In genomic region chr11:104956528-104956927, GRCh38 we compare ENCODE assay signal across 2 cellular contexts.
A peak's percentile ranks its signal among the peaks of the same experiment; 100 is the strongest.
TF ChIP-seq lines count a peak whose summit lies in the region.

No MANE protein-coding gene starts in this region.

TF ChIP-seq in HepG2, 621 proteins besides CTCF, POLR2A, EP300 and RAD21 (continues in another document):
- TF ChIP-seq FOXP4 (CRISPR knock-in tag; IDR thresholded peaks at IDR 0.05): peak; percentile 97
- TF ChIP-seq RAD51 (IDR thresholded peaks at IDR 0.05; ENCODE audit: borderline replicate concordance): no peak
- no peak for TF ChIP-seq ZNF609 (CRISPR knock-in tag; IDR thresholded peaks at IDR 0.05; ENCODE audit: borderline replicate concordance)
- TF ChIP-seq ZNF256 (CRISPR knock-in tag; conservative IDR thresholded peaks at IDR 0.05): no peak
- no peak for TF ChIP-seq HOXD1 (CRISPR knock-in tag; IDR thresholded peaks at IDR 0.05)
- TF ChIP-seq ZNF138 (CRISPR knock-in tag; IDR thresholded peaks at IDR 0.05; ENCODE audit: low read depth): no peak
- TF ChIP-seq SMAD3 (CRISPR knock-in tag; IDR thresholded peaks at IDR 0.05): no peak
- no peak for TF ChIP-seq ZNF570 (CRISPR knock-in tag; IDR thresholded peaks at IDR 0.05; ENCODE audit: borderline replicate concordance)
- peak; percentile 57; the same call in 1 of the 2 replicates for TF ChIP-seq ELF3 (CRISPR knock-in tag; IDR thresholded peaks at IDR 0.05)
- 0 out of 2 replicates have a peak, but pooled peaks have one; percentile 31 for TF ChIP-seq HMGXB3 (CRISPR knock-in tag; IDR thresholded peaks at IDR 0.05; ENCODE audit: borderline replicate concordance)
- TF ChIP-seq CEBPB (IDR thresholded peaks at IDR 0.05; ENCODE audit: borderline replicate concordance, low read depth, low read length): peak; percentile 100
- TF ChIP-seq ZNF576 (CRISPR knock-in tag; IDR thresholded peaks at IDR 0.05): no peak
- no peak for TF ChIP-seq ZNF605 (CRISPR knock-in tag; IDR thresholded peaks at IDR 0.05)
- no peak for TF ChIP-seq ASH2L (IDR thresholded peaks at IDR 0.05; ENCODE audit: insufficient read length, low read depth, low read length)
- TF ChIP-seq LCORL (IDR thresholded peaks at IDR 0.05): no peak
- no peak for TF ChIP-seq LCORL (CRISPR knock-in tag; IDR thresholded peaks at IDR 0.05)

TF ChIP-seq in HEK293T, 16 proteins besides CTCF, POLR2A, EP300 and RAD21:
- TF ChIP-seq FOXM1 (IDR thresholded peaks at IDR 0.05; ENCODE audit: borderline replicate concordance): no peak
- no peak for TF ChIP-seq PKNOX1 (IDR thresholded peaks at IDR 0.05)
- no peak for TF ChIP-seq FOXK2 (IDR thresholded peaks at IDR 0.05)
- TF ChIP-seq SP1 (IDR thresholded peaks at IDR 0.05): no peak
- TF ChIP-seq NFRKB (IDR thresholded peaks at IDR 0.05): no peak
- TF ChIP-seq FOXA1 (IDR thresholded peaks at IDR 0.05): no peak
